ENCODE assay signal across 8 cellular contexts in the genomic region with DNA sequence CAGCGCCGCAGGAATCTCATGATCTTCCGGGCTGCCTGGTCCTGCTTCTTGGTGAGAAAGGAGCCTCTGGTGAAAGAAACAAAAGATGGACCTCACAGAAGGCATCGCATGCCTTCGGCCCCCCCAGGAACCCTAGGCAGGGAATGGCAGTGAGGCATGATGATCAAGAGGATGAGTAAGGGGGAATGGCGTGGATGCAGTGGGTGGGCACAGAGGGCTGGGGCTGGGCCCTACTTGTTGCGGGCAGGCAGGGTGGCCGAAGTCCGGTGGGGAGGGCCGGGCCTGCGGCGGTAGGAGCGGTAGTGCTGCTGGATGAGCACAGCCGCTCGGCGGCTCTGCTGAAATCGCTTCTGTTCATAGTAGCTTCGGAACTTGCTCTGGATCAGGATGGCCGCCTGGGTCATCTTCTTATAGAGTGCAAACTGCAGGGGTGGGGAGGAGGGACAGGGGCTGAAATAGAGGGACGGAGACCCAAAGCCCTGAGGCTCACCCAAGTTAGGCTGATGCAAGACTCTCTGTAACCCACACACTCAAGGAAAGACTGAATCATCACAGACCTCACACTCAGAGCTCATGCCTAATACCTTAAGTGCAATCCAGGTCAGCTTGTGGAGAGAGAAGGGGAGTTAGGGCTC. TPM values are rescaled to one million over a fixed set of nuclear protein-coding genes. Genes with fewer than 3 reads are reported as not detected.
A peak's percentile ranks its signal among the peaks of the same experiment; 100 is the strongest.
DNase-seq lines count a peak whose midpoint lies in the region; ATAC-seq, FAIRE-seq and TF ChIP-seq lines count a peak whose summit lies in the region.

No MANE protein-coding gene starts in this region.

- peak; percentile 83 for FAIRE-seq in keratinocyte (lab: Jason Lieb, UNC)

- H3K4me3 Mint-ChIP-seq in progenitor cell of endocrine pancreas (ENCODE audit: low read depth), result no peak overlapping the region

- 75 to 84% (median 81%) methylated on average over 8 to 20 of the region's 20 CpGs for WGBS in adrenal gland, 4 donors

- peaks cover 17% of the 10 kb centered on the region for H3K36me3 Mint-ChIP-seq in progenitor cell of endocrine pancreas (ENCODE audit: insufficient read depth)

- dilution Hi-C loops in keratinocyte (cut with MboI; ENCODE audit: extremely low pct_ligation_motif_present, low sequenced_read_pairs), result no loop called here

- H3K27me3 ChIP-seq in adrenal gland, result no peaks in the 10 kb centered on the region
- H3K27me3 ChIP-seq in keratinocyte (ENCODE audit: control insufficient read depth, extremely low read depth, insufficient read depth, low read length), result no peaks in the 10 kb centered on the region

- H3K9me3 Mint-ChIP-seq in progenitor cell of endocrine pancreas (ENCODE audit: low read depth), result no peaks in the 10 kb centered on the region

- no peak overlapping the region for H3K27ac Mint-ChIP-seq in progenitor cell of endocrine pancreas

- ATAC-seq in GM19395 (IDR thresholded peaks at IDR 0.05; ENCODE audit: unreplicated experiment), result no peak

- peaks cover 23% of the 10 kb centered on the region for H3K4me1 Mint-ChIP-seq in progenitor cell of endocrine pancreas (ENCODE audit: low read depth)

- intact Hi-C loops in adrenal gland (cut with DNase I), result no loop called here

- peak in 1 of 2 donors; percentile 16 for TF ChIP-seq POLR2A in adrenal gland (IDR thresholded peaks at IDR 0.05)

- H3K4me3 ChIP-seq in Jurkat, Clone E6-1 (ENCODE audit: low read length), result peak overlapping the region; percentile 71
- H3K4me3 ChIP-seq in adrenal gland (peak overlapping the region in 1 of 4 donors; percentile 82), keratinocyte (ENCODE audit: control insufficient read depth in 2 of 3, extremely low read depth in 1 of 3, insufficient read depth in 2 of 3, low read depth in 1 of 3, low read length in 3 of 3) (peak overlapping the region in 2 of 3 experiments; percentile 71 to 92)

- H3K9me1 ChIP-seq in keratinocyte (ENCODE audit: control insufficient read depth, extremely low read depth, insufficient read depth, low read length), result no peaks in the 10 kb centered on the region

- DNase-seq in Jurkat, Clone E6-1 (ENCODE audit: low read depth, low spot score), result no peak
- DNase-seq in adrenal gland (peak in 5 of 7 donors; percentile 46 to 72 (median 49)), keratinocyte (ENCODE audit: low read depth, low spot score) (no peak), stromal cell of bone marrow (ENCODE audit: low read depth) (peak; percentile 91), 8988T (no peak), progenitor cell of endocrine pancreas (ENCODE audit: low spot score, unreplicated experiment) (no peak)

- peaks cover 5% of the 10 kb centered on the region for H3K79me2 ChIP-seq in keratinocyte (ENCODE audit: control insufficient read depth, insufficient read depth, low read length)

- H3K36me3 ChIP-seq in adrenal gland (replicated peaks in 1 of 2), result peaks cover 0 to 34% of the 10 kb centered on the region in 2 donors
- H3K36me3 ChIP-seq in keratinocyte (ENCODE audit: control insufficient read depth in 2 of 2, extremely low read depth in 1 of 2, insufficient read depth in 2 of 2, low read length in 2 of 2), result peaks cover 20 to 30% of the 10 kb centered on the region in 2 experiments

- H3K4me2 ChIP-seq in keratinocyte (ENCODE audit: control insufficient read depth, extremely low read depth, insufficient read depth, low read depth, low read length), result peak overlapping the region; percentile 95

- no peaks in the 10 kb centered on the region for H4K20me1 ChIP-seq in keratinocyte (ENCODE audit: control insufficient read depth, extremely low read depth, insufficient read depth, low read length)

- TF ChIP-seq CTCF in C4-2B (conservative IDR thresholded peaks at IDR 0.05), result no peak
- TF ChIP-seq CTCF in adrenal gland (IDR thresholded peaks at IDR 0.05), result no peak
- TF ChIP-seq CTCF in keratinocyte (optimal IDR thresholded peaks at IDR 0.05 in 1 of 3, IDR thresholded peaks at IDR 0.05 in 1 of 3, conservative IDR thresholded peaks at IDR 0.05 in 1 of 3; ENCODE audit: extremely low read depth in 1 of 3, insufficient read depth in 2 of 3, low read length in 3 of 3), result no peak
- no peak for TF ChIP-seq CTCF in progenitor cell of endocrine pancreas (IDR thresholded peaks at IDR 0.05; ENCODE audit: unreplicated experiment)

- H3K9me3 ChIP-seq in adrenal gland (replicated peaks in 1 of 3), result no peaks in the 10 kb centered on the region
- H3K9me3 ChIP-seq in keratinocyte (ENCODE audit: control insufficient read depth, low read depth, low read length), result no peaks in the 10 kb centered on the region

- H3K4me1 ChIP-seq in adrenal gland (replicated peaks in 1 of 2), result peaks cover 19 to 35% of the 10 kb centered on the region in 2 donors
- peaks cover 31% of the 10 kb centered on the region for H3K4me1 ChIP-seq in keratinocyte (ENCODE audit: control insufficient read depth, extremely low read depth, insufficient read depth, low read length)

- peak overlapping the region; percentile 97 for H3K9ac ChIP-seq in keratinocyte (ENCODE audit: control insufficient read depth, extremely low read depth, insufficient read depth, low read length)

- peak overlapping the region; percentile 95 for H3K27ac ChIP-seq in C4-2B
- peak overlapping the region in 4 of 5 donors; percentile 92 to 98 (median 98) for H3K27ac ChIP-seq in adrenal gland
- peak overlapping the region; percentile 99 for H3K27ac ChIP-seq in keratinocyte (ENCODE audit: control insufficient read depth, insufficient read depth, low read length)

- no peak overlapping the region for H2AFZ ChIP-seq in keratinocyte (ENCODE audit: control insufficient read depth, low read length)

- H3K27me3 Mint-ChIP-seq in progenitor cell of endocrine pancreas, result no peaks in the 10 kb centered on the region

RNA-seq across cellular contexts. Expression of gene SPAG7, which starts 1.4 kb away (rescaled TPM):
- polyA plus RNA-seq in Jurkat, Clone E6-1 (2012; ENCODE audit: insufficient read depth, insufficient read length), result 104 TPM
- total RNA-seq in adrenal gland, result 10 to 100 TPM; 44.3 to 78.8 (median 63.3) TPM
- polyA plus RNA-seq in adrenal gland, result 100 to 1,000 TPM in 1 of 3 donors, 10 to 100 TPM in 2; 67.1 to 114 (median 82.9) TPM
- 65.6 to 73.7 TPM (median 65.7 TPM) in 3 replicates for polyA plus RNA-seq in keratinocyte
- 39.6 TPM for polyA plus RNA-seq in keratinocyte (2011; ENCODE audit: low read depth)
- 46.8 and 64.1 TPM in 2 replicates for polyA plus RNA-seq in keratinocyte (2011; cell fraction: cytosol; rRNA removed)
- 56.0 and 62.5 TPM in 2 replicates for polyA plus RNA-seq in keratinocyte (2011; cell fraction: nucleus; rRNA removed)
- 54.3 and 69.1 TPM in 2 replicates for polyA plus RNA-seq in keratinocyte (2012; ENCODE audit: low replicate concordance)
- 18.4 to 26.5 TPM (median 23.3 TPM) in 3 replicates for polyA minus RNA-seq in keratinocyte
- polyA minus RNA-seq in keratinocyte (2011; cell fraction: cytosol; rRNA and poly(A)+ RNA removed), result 24.9 TPM
- polyA minus RNA-seq in keratinocyte (2011; cell fraction: nucleus; rRNA and poly(A)+ RNA removed), result 11.5 and 22.7 TPM in 2 replicates
- total RNA-seq in progenitor cell of endocrine pancreas, result 70.3 and 71.4 TPM in 2 replicates

RNA-seq across cellular contexts. Expression of gene ENO3, which starts 18.1 kb away (rescaled TPM):
- 63.2 TPM for polyA plus RNA-seq in Jurkat, Clone E6-1 (2012; ENCODE audit: insufficient read depth, insufficient read length)
- 10 to 100 TPM in 2 of 8 donors, 1 to 10 TPM in 6; 1.6 to 13.6 (median 4.2) TPM for total RNA-seq in adrenal gland
- polyA plus RNA-seq in adrenal gland, result 10 to 100 TPM in 2 of 3 donors, 1 to 10 TPM in 1; 2.5 to 64.8 (median 22.0) TPM
- 1.8 to 3.1 TPM (median 2.4 TPM) in 3 replicates for polyA plus RNA-seq in keratinocyte
- 1.5 TPM for polyA plus RNA-seq in keratinocyte (2011; ENCODE audit: low read depth)
- polyA plus RNA-seq in keratinocyte (2011; cell fraction: cytosol; rRNA removed), result 0.48 and 0.64 TPM in 2 replicates
- polyA plus RNA-seq in keratinocyte (2011; cell fraction: nucleus; rRNA removed), result 14.2 and 14.8 TPM in 2 replicates
- 2.9 and 3.3 TPM in 2 replicates for polyA plus RNA-seq in keratinocyte (2012; ENCODE audit: low replicate concordance)
- 0.20 to 1.4 TPM (median 1.1 TPM) in 3 replicates for polyA minus RNA-seq in keratinocyte
- 3.6 TPM for polyA minus RNA-seq in keratinocyte (2011; cell fraction: cytosol; rRNA and poly(A)+ RNA removed)
- polyA minus RNA-seq in keratinocyte (2011; cell fraction: nucleus; rRNA and poly(A)+ RNA removed), result 1.7 TPM in 2 replicates
- 23.4 and 25.8 TPM in 2 replicates for total RNA-seq in progenitor cell of endocrine pancreas

RNA-seq across cellular contexts. Expression of gene CAMTA2, which starts 18.4 kb away (rescaled TPM):
- polyA plus RNA-seq in Jurkat, Clone E6-1 (2012; ENCODE audit: insufficient read depth, insufficient read length), result 25.7 TPM
- total RNA-seq in adrenal gland (10 to 100 TPM; 12.3 to 70.6 (median 30.8) TPM), progenitor cell of endocrine pancreas (34.1 and 34.2 TPM in 2 replicates)
- polyA plus RNA-seq in adrenal gland (100 to 1,000 TPM in 1 of 3 donors, 10 to 100 TPM in 2; 26.4 to 190 (median 93.4) TPM), keratinocyte (8.5 to 14.3 TPM (median 10.4 TPM) in 3 replicates)
- 60.5 TPM for polyA plus RNA-seq in keratinocyte (2011; ENCODE audit: low read depth)
- 6.3 and 13.9 TPM in 2 replicates for polyA plus RNA-seq in keratinocyte (2011; cell fraction: cytosol; rRNA removed)
- 46.0 and 49.5 TPM in 2 replicates for polyA plus RNA-seq in keratinocyte (2011; cell fraction: nucleus; rRNA removed)
- polyA plus RNA-seq in keratinocyte (2012; ENCODE audit: low replicate concordance), result 21.5 and 24.2 TPM in 2 replicates
- 14.2 to 51.5 TPM (median 17.5 TPM) in 3 replicates for polyA minus RNA-seq in keratinocyte
- 15.9 TPM for polyA minus RNA-seq in keratinocyte (2011; cell fraction: cytosol; rRNA and poly(A)+ RNA removed)
- 14.1 and 15.5 TPM in 2 replicates for polyA minus RNA-seq in keratinocyte (2011; cell fraction: nucleus; rRNA and poly(A)+ RNA removed)

RNA-seq across cellular contexts. Expression of gene PFN1, which starts 20.7 kb away (rescaled TPM):
- polyA plus RNA-seq in Jurkat, Clone E6-1 (2012; ENCODE audit: insufficient read depth, insufficient read length), result 1,752 TPM
- 1,000 to 10,000 TPM in 1 of 8 donors, 100 to 1,000 TPM in 7; 357 to 1,056 (median 454) TPM for total RNA-seq in adrenal gland
- polyA plus RNA-seq in adrenal gland, result 100 to 1,000 TPM; 310 to 593 (median 390) TPM
- polyA plus RNA-seq in keratinocyte, result 1,029 to 1,579 TPM (median 1,435 TPM) in 3 replicates
- polyA plus RNA-seq in keratinocyte (2011; ENCODE audit: low read depth), result 93.5 TPM
- polyA plus RNA-seq in keratinocyte (2011; cell fraction: cytosol; rRNA removed), result 1,284 and 1,740 TPM in 2 replicates
- 522 and 618 TPM in 2 replicates for polyA plus RNA-seq in keratinocyte (2011; cell fraction: nucleus; rRNA removed)
- polyA plus RNA-seq in keratinocyte (2012; ENCODE audit: low replicate concordance), result 752 and 2,112 TPM in 2 replicates
- 549 to 818 TPM (median 613 TPM) in 3 replicates for polyA minus RNA-seq in keratinocyte
- polyA minus RNA-seq in keratinocyte (2011; cell fraction: cytosol; rRNA and poly(A)+ RNA removed), result 3,030 TPM
- polyA minus RNA-seq in keratinocyte (2011; cell fraction: nucleus; rRNA and poly(A)+ RNA removed), result 168 and 208 TPM in 2 replicates
- total RNA-seq in progenitor cell of endocrine pancreas, result 372 and 404 TPM in 2 replicates

RNA-seq across cellular contexts. Expression of gene INCA1, which starts 28.3 kb away (rescaled TPM):
- polyA plus RNA-seq in Jurkat, Clone E6-1 (2012; ENCODE audit: insufficient read depth, insufficient read length), result 2.3 TPM
- 1 to 10 TPM in 3 of 8 donors, under 1 TPM in 3, not detected in 2; 0.57 to 2.5 (median 1.2) TPM for total RNA-seq in adrenal gland
- 1 to 10 TPM; 1.2 to 6.2 (median 3.0) TPM for polyA plus RNA-seq in adrenal gland
- polyA plus RNA-seq in keratinocyte, result 0.21 to 0.39 TPM (median 0.26 TPM) in 3 replicates
- polyA plus RNA-seq in keratinocyte (2011; ENCODE audit: low read depth), result not detected
- polyA plus RNA-seq in keratinocyte (2011; cell fraction: cytosol; rRNA removed), result 0.29 and 0.38 TPM in 2 replicates
- 0.94 and 1.4 TPM in 2 replicates for polyA plus RNA-seq in keratinocyte (2011; cell fraction: nucleus; rRNA removed)
- polyA plus RNA-seq in keratinocyte (2012; ENCODE audit: low replicate concordance), result 0.53 and 0.69 TPM in 2 replicates
- 0.54 to 1.3 TPM in 2 of 3 replicates, not detected in the other for polyA minus RNA-seq in keratinocyte
- polyA minus RNA-seq in keratinocyte (2011; cell fraction: cytosol; rRNA and poly(A)+ RNA removed), result not detected
- polyA minus RNA-seq in keratinocyte (2011; cell fraction: nucleus; rRNA and poly(A)+ RNA removed), result 0.62 TPM in 1 of 2 replicates, not detected in the other
- 2.8 and 3.3 TPM in 2 replicates for total RNA-seq in progenitor cell of endocrine pancreas

Comparison
In these comparisons a context has a peak if more than half of its experiments do, and no peak if none do; other contexts are left out.
1. DNase-seq: peak in adrenal gland (5 of 7) and stromal cell of bone marrow (single experiment); none in Jurkat, Clone E6-1 (single experiment), keratinocyte (single experiment), 8988T (single experiment) and progenitor cell of endocrine pancreas (single experiment).
2. Peak in every context shown above with its lines, with median percentiles within 50 percentile points of each other: H3K27ac ChIP-seq.